ENCODE assay signal across 8 cellular contexts in genomic region chr7:79282051-79282694, GRCh38.
DNase-seq lines count a peak whose midpoint lies in the region; ATAC-seq and TF ChIP-seq lines count a peak whose summit lies in the region.

No MANE protein-coding gene starts in this region.

- no peaks in the 10 kb centered on the region for H3K36me3 ChIP-seq in NT2/D1 (ENCODE audit: insufficient read depth, insufficient read length, low read length)
- no peaks in the 10 kb centered on the region for H3K36me3 ChIP-seq in parathyroid adenoma (ENCODE audit: control insufficient read depth, insufficient read depth, low read length)

- TF ChIP-seq CTCF in parathyroid adenoma (IDR thresholded peaks at IDR 0.05) = peak; percentile 18

- no peak overlapping the region for H3K27ac Mint-ChIP-seq in activated naive CD4-positive, alpha-beta T cell treated with anti-CD3 and anti-CD28 coated beads, Interleukin-2, amount 10 ng/mL, durations not matched to agents 7 days and 5 days

- H3K27me3 Mint-ChIP-seq in activated naive CD4-positive, alpha-beta T cell treated with anti-CD3 and anti-CD28 coated beads, Interleukin-2, amount 10 ng/mL, durations not matched to agents 7 days and 5 days = no peaks in the 10 kb centered on the region

- TF ChIP-seq POLR2A in erythroblast (IDR thresholded peaks at IDR 0.05; ENCODE audit: low read length) = no peak

- H3K9ac ChIP-seq in NT2/D1 (ENCODE audit: insufficient read length, low read depth) (no peak overlapping the region), parathyroid adenoma (no peak overlapping the region)

- no peak overlapping the region for H3K4me2 ChIP-seq in parathyroid adenoma (ENCODE audit: low read length)

- no peak for ATAC-seq in HG03521 (IDR thresholded peaks at IDR 0.05; ENCODE audit: unreplicated experiment)
- ATAC-seq in esophagus mucosa = no peak
- no peak for ATAC-seq in HG03460 (IDR thresholded peaks at IDR 0.05; ENCODE audit: unreplicated experiment)

- no peaks in the 10 kb centered on the region for H3K9me3 Mint-ChIP-seq in activated naive CD4-positive, alpha-beta T cell treated with anti-CD3 and anti-CD28 coated beads, Interleukin-2, amount 10 ng/mL, durations not matched to agents 7 days and 5 days

- no peaks in the 10 kb centered on the region for H3K79me2 ChIP-seq in parathyroid adenoma

- H3K4me1 Mint-ChIP-seq in activated naive CD4-positive, alpha-beta T cell treated with anti-CD3 and anti-CD28 coated beads, Interleukin-2, amount 10 ng/mL, durations not matched to agents 7 days and 5 days = no peaks in the 10 kb centered on the region

- H3K27me3 ChIP-seq in NT2/D1 (ENCODE audit: insufficient read depth, insufficient read length) = no peaks in the 10 kb centered on the region
- no peaks in the 10 kb centered on the region for H3K27me3 ChIP-seq in parathyroid adenoma (ENCODE audit: control insufficient read depth, insufficient read depth, low read length)

- no peaks in the 10 kb centered on the region for H3K36me3 Mint-ChIP-seq in activated naive CD4-positive, alpha-beta T cell treated with anti-CD3 and anti-CD28 coated beads, Interleukin-2, amount 10 ng/mL, durations not matched to agents 7 days and 5 days

- no peak overlapping the region for H3K4me3 Mint-ChIP-seq in activated naive CD4-positive, alpha-beta T cell treated with anti-CD3 and anti-CD28 coated beads, Interleukin-2, amount 10 ng/mL, durations not matched to agents 7 days and 5 days

- CTCF ChIA-PET in activated naive CD4-positive, alpha-beta T cell treated with anti-CD3 and anti-CD28 coated beads, Interleukin-2, amount 10 ng/mL, durations not matched to agents 7 days and 5 days (lab: Charles Lee) = interaction anchor here (0.6 to 0.7 kb wide), 2 partner anchors 30 to 774 kb away, joined by 3 read pairs; no protein-coding TSS in a partner anchor

- no peak overlapping the region for H2AFZ ChIP-seq in parathyroid adenoma

- H3K9me3 ChIP-seq in NT2/D1 (ENCODE audit: insufficient read depth, low read length) (no peaks in the 10 kb centered on the region), parathyroid adenoma (ENCODE audit: control insufficient read depth, low read length) (no peaks in the 10 kb centered on the region)

- DNase-seq in GM04504 (ENCODE audit: low read depth) (peak; percentile 66), NT2/D1 (ENCODE audit: low read depth, low spot score) (peak; percentile 11), erythroblast (lab: John Stamatoyannopoulos, UW) (peak; percentile 46 to 59)
- no peak for DNase-seq in activated naive CD4-positive, alpha-beta T cell treated with anti-CD3 and anti-CD28 coated beads, Interleukin-2, amount 10 ng/mL, durations not matched to agents 7 days and 5 days

- no peak overlapping the region for H3K27ac ChIP-seq in parathyroid adenoma

- no peak overlapping the region for H3K4me3 ChIP-seq in NT2/D1 (ENCODE audit: insufficient read length, low read depth)
- H3K4me3 ChIP-seq in parathyroid adenoma (ENCODE audit: low read depth, low read length) = no peak overlapping the region

- H3K4me1 ChIP-seq in NT2/D1 (ENCODE audit: insufficient read depth, insufficient read length) (no peaks in the 10 kb centered on the region), parathyroid adenoma (peaks cover 7% of the 10 kb centered on the region)
